ENCODE assay signal across 28 cellular contexts in the genomic region with DNA sequence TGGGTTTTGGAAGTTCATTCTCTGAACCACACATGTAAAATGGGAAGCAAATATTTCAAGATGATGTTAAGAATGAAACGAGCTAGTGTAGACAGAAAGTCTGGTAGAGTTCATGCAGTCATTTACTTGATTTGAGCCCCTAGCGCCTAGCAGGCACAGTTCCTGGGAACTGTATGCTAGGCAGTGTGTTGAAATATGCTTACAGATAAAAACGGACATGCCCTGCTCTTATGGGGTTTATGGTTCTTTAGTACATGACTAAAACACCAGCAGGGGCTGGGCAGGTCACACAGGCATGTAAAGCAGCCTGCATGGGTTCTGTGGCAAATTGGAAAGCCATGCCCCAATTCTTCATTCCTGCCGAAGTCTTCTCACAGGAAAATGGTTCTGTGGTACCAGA.
"Had no signal": no experiment of that assay in that cellular context is flagged by ENCODE, and none has a peak within 500 bp of the region (broad histone marks: within the 10 kb centered on the region; RNA-seq: fewer than 3 reads in every experiment).

No MANE protein-coding gene starts in this region.

- DNase-seq: activated CD4-positive, alpha-beta memory T cell treated with anti-CD3 and anti-CD28 coated beads, Interleukin-2, amount 10 ng/mL, durations not matched to agents 7 days and 5 days; activated CD4-positive, alpha-beta T cell treated with anti-CD3 and anti-CD28 coated beads, Interleukin-2, amount 10 ng/mL, durations not matched to agents 24 days and 14 days; activated CD4-positive, CD25-positive, alpha-beta regulatory T cell treated with anti-CD3 and anti-CD28 coated beads, Interleukin-2, amount 50 U/mL, for 72 hours; activated CD8-positive, alpha-beta memory T cell treated with anti-CD3 and anti-CD28 coated beads, Interleukin-2, amount 50 U/mL, for 48 hours; activated naive CD4-positive, alpha-beta T cell; activated T-cell treated with anti-CD3 and anti-CD28 coated beads, Interleukin-2, amount 50 U/mL, for 24 hours; anterior cingulate cortex; cerebellar nuclear complex; colonic mucosa; dorsolateral prefrontal cortex; effector memory CD4-positive, alpha-beta T cell; gastrocnemius medialis; glutamatergic neuron; left lung; naive B cell; nucleus accumbens; pancreas; psoas muscle; stimulated activated CD4-positive, alpha-beta T cell treated with anti-CD3 and anti-CD28 coated beads, Interleukin-15, amount 100 ng/mL, for 24 hours; stimulated activated CD4-positive, alpha-beta T cell treated with anti-CD3 and anti-CD28 coated beads, Interleukin-2, amount 100 ng/mL, for 24 hours; stimulated activated naive CD4-positive, alpha-beta T cell treated with Interleukin-2 at 50 U/mL for 16 hours; SW 1271 had no signal

- H3K4me3 Mint-ChIP-seq: activated CD4-positive, alpha-beta memory T cell treated with anti-CD3 and anti-CD28 coated beads, Interleukin-2, amount 10 ng/mL, durations not matched to agents 7 days and 5 days; activated CD4-positive, alpha-beta T cell treated with anti-CD3 and anti-CD28 coated beads, Interleukin-2, amount 10 ng/mL, durations not matched to agents 24 days and 14 days; activated T-cell treated with anti-CD3 and anti-CD28 coated beads, Interleukin-2, amount 50 U/mL, for 24 hours; mesothelial cell of epicardium; naive B cell; T-helper 1 cell treated with Interleukin-12 subunit alpha and Interleukin-12 subunit beta and Interleukin-4 antibody, amounts not matched to agents 30 μg/mL and 1 μg/mL, for 36 hours; type B pancreatic cell had no signal

- H3K4me1 Mint-ChIP-seq: mesothelial cell of epicardium had no signal

- H3K27me3 Mint-ChIP-seq: activated CD4-positive, alpha-beta memory T cell treated with anti-CD3 and anti-CD28 coated beads, Interleukin-2, amount 10 ng/mL, durations not matched to agents 7 days and 5 days; activated CD4-positive, alpha-beta T cell treated with anti-CD3 and anti-CD28 coated beads, Interleukin-2, amount 10 ng/mL, durations not matched to agents 24 days and 14 days; activated T-cell treated with anti-CD3 and anti-CD28 coated beads, Interleukin-2, amount 50 U/mL, for 24 hours; naive B cell; type B pancreatic cell had no signal

- H3K4me3 ChIP-seq: colonic mucosa, dorsolateral prefrontal cortex, gastrocnemius medialis, left lung, pancreas, psoas muscle, thoracic aorta, vagina had no signal

- H3K27ac Mint-ChIP-seq: activated CD4-positive, alpha-beta memory T cell treated with anti-CD3 and anti-CD28 coated beads, Interleukin-2, amount 10 ng/mL, durations not matched to agents 7 days and 5 days; activated CD4-positive, alpha-beta T cell treated with anti-CD3 and anti-CD28 coated beads, Interleukin-2, amount 10 ng/mL, durations not matched to agents 24 days and 14 days; activated naive CD4-positive, alpha-beta T cell treated with anti-CD3 and anti-CD28 coated beads, Interleukin-2, amount 50 U/mL, for 72 hours; activated T-cell treated with anti-CD3 and anti-CD28 coated beads, Interleukin-2, amount 50 U/mL, for 24 hours; mesothelial cell of epicardium; T-helper 1 cell treated with Interleukin-12 subunit alpha and Interleukin-12 subunit beta and Interleukin-4 antibody, amounts not matched to agents 30 μg/mL and 1 μg/mL, for 36 hours; type B pancreatic cell had no signal

- ATAC-seq: activated naive CD4-positive, alpha-beta T cell treated with anti-CD3 and anti-CD28 coated beads, Interleukin-2, amount 50 U/mL, for 72 hours; gastrocnemius medialis; left lung; pancreas; psoas muscle had no signal
